ENCODE assay signal across 15 cellular contexts in the genomic region with DNA sequence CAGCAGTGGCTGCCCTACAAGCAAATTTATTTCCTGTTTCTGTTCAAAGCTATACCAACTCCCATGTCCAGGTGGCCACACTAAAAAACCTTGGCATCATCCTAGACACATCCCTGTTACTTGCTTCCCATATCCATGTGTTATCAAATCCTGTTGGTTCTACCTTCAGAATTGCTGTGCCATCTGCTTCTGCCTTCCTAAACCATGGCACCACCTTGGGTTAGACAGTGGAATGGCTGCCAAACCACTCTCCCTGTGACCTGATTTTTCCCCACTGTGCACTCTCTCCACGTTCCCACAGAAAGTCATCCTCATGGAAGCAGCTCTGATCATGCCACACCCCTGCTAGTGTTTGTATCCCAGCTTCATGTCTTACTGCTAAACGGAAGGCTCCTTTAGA.
DNase-seq lines count a peak whose midpoint lies in the region; ATAC-seq and TF ChIP-seq lines count a peak whose summit lies in the region.
"Had no signal": no experiment of that assay in that cellular context is flagged by ENCODE, and none has a peak within 500 bp of the region (broad histone marks: within the 10 kb centered on the region; RNA-seq: fewer than 3 reads in every experiment).

No MANE protein-coding gene starts in this region.

- H3K27ac ChIP-seq in BLaER1: no peak overlapping the region
- H3K27ac ChIP-seq: epithelial cell of prostate had no signal

- H3K4me1 Mint-ChIP-seq in activated CD4-positive, alpha-beta memory T cell treated with anti-CD3 and anti-CD28 coated beads, Interleukin-2, amount 10 ng/mL, durations not matched to agents 7 days and 5 days: no peaks in the 10 kb centered on the region

- H3K36me3 ChIP-seq in BLaER1: no peaks in the 10 kb centered on the region

- no peaks in the 10 kb centered on the region for H3K9me3 ChIP-seq in BLaER1

- H3K4me2 ChIP-seq in BLaER1: peak overlapping the region; percentile 7; the same call in 1 of the 2 replicates

- ATAC-seq in HG02798 (IDR thresholded peaks at IDR 0.05; ENCODE audit: poor library complexity, unreplicated experiment) (no peak), HG03025 (IDR thresholded peaks at IDR 0.05; ENCODE audit: low FRiP score, unreplicated experiment) (no peak)
- ATAC-seq: PC-3 had no signal

- H3K4me3 ChIP-seq in BLaER1 (no peak overlapping the region), fibroblast of mammary gland (ENCODE audit: control insufficient read depth, low read depth, low read length) (no peak overlapping the region)

- no peak overlapping the region for H3K9ac ChIP-seq in BLaER1

- H4K20me1 ChIP-seq in BLaER1: no peaks in the 10 kb centered on the region

- H3K4me3 Mint-ChIP-seq in activated CD4-positive, alpha-beta memory T cell treated with anti-CD3 and anti-CD28 coated beads, Interleukin-2, amount 10 ng/mL, durations not matched to agents 7 days and 5 days: no peak overlapping the region
- H3K4me3 Mint-ChIP-seq: activated naive CD4-positive, alpha-beta T cell treated with anti-CD3 and anti-CD28 coated beads, Interleukin-2, amount 10 ng/mL, durations not matched to agents 7 days and 5 days had no signal

- no peaks in the 10 kb centered on the region for H3K27me3 Mint-ChIP-seq in activated CD4-positive, alpha-beta memory T cell treated with anti-CD3 and anti-CD28 coated beads, Interleukin-2, amount 10 ng/mL, durations not matched to agents 7 days and 5 days
- H3K27me3 Mint-ChIP-seq: activated naive CD4-positive, alpha-beta T cell treated with anti-CD3 and anti-CD28 coated beads, Interleukin-2, amount 10 ng/mL, durations not matched to agents 7 days and 5 days had no signal

- DNase-seq in GM10266 (ENCODE audit: extremely low spot score): no peak
- DNase-seq in NCI-H69 (lab: John Stamatoyannopoulos, UW): peak; percentile 78
- peak; percentile 11 for DNase-seq in fibroblast of mammary gland (ENCODE audit: low read depth)
- no peak for DNase-seq in activated CD4-positive, alpha-beta memory T cell treated with anti-CD3 and anti-CD28 coated beads, Interleukin-2, amount 10 ng/mL, durations not matched to agents 7 days and 5 days
- no peak for DNase-seq in activated gamma-delta T cell treated with Interleukin-2 at 50 U/mL for 16 hours
- DNase-seq: activated CD4-positive, CD25-positive, alpha-beta regulatory T cell; activated naive CD4-positive, alpha-beta T cell treated with anti-CD3 and anti-CD28 coated beads, Interleukin-2, amount 10 ng/mL, durations not matched to agents 7 days and 5 days; IMR-90; PC-3; stimulated activated CD4-positive, alpha-beta T cell treated with anti-CD3 and anti-CD28 coated beads, Interleukin-2, amount 100 ng/mL, for 48 hours; SW 1271 had no signal

- peaks cover 5% of the 10 kb centered on the region for H3K9me3 Mint-ChIP-seq in activated CD4-positive, alpha-beta memory T cell treated with anti-CD3 and anti-CD28 coated beads, Interleukin-2, amount 10 ng/mL, durations not matched to agents 7 days and 5 days

- peaks cover 81% of the 10 kb centered on the region for H3K4me1 ChIP-seq in BLaER1

- no peaks in the 10 kb centered on the region for H3K27me3 ChIP-seq in BLaER1

- POLR2A ChIA-PET in activated CD4-positive, alpha-beta memory T cell treated with anti-CD3 and anti-CD28 coated beads, Interleukin-2, amount 10 ng/mL, durations not matched to agents 7 days and 5 days (lab: Charles Lee): no interaction called here

- no peak overlapping the region for H3K27ac Mint-ChIP-seq in activated CD4-positive, alpha-beta memory T cell treated with anti-CD3 and anti-CD28 coated beads, Interleukin-2, amount 10 ng/mL, durations not matched to agents 7 days and 5 days
- H3K27ac Mint-ChIP-seq: activated naive CD4-positive, alpha-beta T cell treated with anti-CD3 and anti-CD28 coated beads, Interleukin-2, amount 10 ng/mL, durations not matched to agents 7 days and 5 days had no signal

- H3K36me3 Mint-ChIP-seq in activated CD4-positive, alpha-beta memory T cell treated with anti-CD3 and anti-CD28 coated beads, Interleukin-2, amount 10 ng/mL, durations not matched to agents 7 days and 5 days (ENCODE audit: low read depth): no peaks in the 10 kb centered on the region
- H3K36me3 Mint-ChIP-seq: activated naive CD4-positive, alpha-beta T cell treated with anti-CD3 and anti-CD28 coated beads, Interleukin-2, amount 10 ng/mL, durations not matched to agents 7 days and 5 days had no signal

- peak; percentile 5 for TF ChIP-seq CTCF in GM10266 (IDR thresholded peaks at IDR 0.05; ENCODE audit: control insufficient read depth, insufficient read depth, low read depth, missing control alignments)
- peak; percentile 11 for TF ChIP-seq CTCF in fibroblast of mammary gland (conservative IDR thresholded peaks at IDR 0.05; ENCODE audit: control insufficient read depth, insufficient read depth, low read depth, low read length)

- CTCF ChIA-PET in activated CD4-positive, alpha-beta memory T cell treated with anti-CD3 and anti-CD28 coated beads, Interleukin-2, amount 10 ng/mL, durations not matched to agents 7 days and 5 days (lab: Charles Lee): no interaction called here

Comparison
In these comparisons a context has a peak if more than half of its experiments do, and no peak if none do; other contexts are left out.
1. DNase-seq: peak in NCI-H69 (single experiment) and fibroblast of mammary gland (single experiment); none in GM10266 (single experiment), activated CD4-positive, alpha-beta memory T cell treated with anti-CD3 and anti-CD28 coated beads, Interleukin-2, amount 10 ng/mL, durations not matched to agents 7 days and 5 days (single experiment) and activated gamma-delta T cell treated with Interleukin-2 at 50 U/mL for 16 hours (single experiment).